ENCODE assay signal across 1 cellular context in the genomic region with DNA sequence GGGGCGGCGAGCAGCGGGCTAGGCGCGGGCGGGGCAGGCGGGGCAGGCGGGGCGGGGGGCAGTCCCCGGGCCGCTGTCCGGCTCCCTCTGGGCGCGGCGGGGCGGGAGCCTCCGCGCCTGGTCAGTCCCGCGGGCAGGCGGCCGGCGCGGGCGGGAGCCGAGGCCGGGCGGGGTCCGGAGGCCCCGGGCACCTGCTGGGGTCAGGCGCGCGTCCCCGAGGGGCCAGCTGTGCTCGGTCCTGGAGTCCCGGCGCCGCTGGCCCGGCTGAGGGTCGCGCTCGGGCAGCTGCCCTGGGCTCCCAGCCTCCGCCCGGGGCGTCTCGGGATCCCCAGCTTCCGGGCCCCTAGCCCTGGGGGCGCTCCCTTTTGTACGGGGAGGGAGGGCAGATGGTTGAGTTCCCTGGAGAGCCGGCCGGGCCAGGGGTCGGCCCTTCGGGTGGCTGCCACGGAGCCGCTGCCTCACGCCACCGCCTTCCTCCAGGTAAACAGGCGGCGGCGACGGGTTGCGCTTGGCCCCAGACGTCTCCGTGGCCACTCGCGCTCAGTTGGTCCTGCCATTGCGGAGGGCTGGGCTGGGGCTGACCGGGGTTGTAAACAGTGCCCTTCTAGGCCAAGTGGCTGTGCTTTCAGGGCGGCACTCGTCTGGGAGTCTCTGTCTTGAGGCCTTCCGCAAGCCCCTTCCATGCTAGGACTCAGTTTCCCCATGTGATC.
A peak's percentile ranks its signal among the peaks of the same experiment; 100 is the strongest.
TF ChIP-seq lines count a peak whose summit lies in the region.

No MANE protein-coding gene starts in this region.

TF ChIP-seq in HCT116, 20 proteins besides CTCF, POLR2A, EP300 and RAD21:
- TF ChIP-seq EGR1 (IDR thresholded peaks at IDR 0.05; ENCODE audit: low read depth) (no peak), ZFX (IDR thresholded peaks at IDR 0.05) (peak; percentile 47; the same call in 1 of the 2 replicates)
